Comparison of ENCODE assay signal across 18 cellular contexts in the genomic region with DNA sequence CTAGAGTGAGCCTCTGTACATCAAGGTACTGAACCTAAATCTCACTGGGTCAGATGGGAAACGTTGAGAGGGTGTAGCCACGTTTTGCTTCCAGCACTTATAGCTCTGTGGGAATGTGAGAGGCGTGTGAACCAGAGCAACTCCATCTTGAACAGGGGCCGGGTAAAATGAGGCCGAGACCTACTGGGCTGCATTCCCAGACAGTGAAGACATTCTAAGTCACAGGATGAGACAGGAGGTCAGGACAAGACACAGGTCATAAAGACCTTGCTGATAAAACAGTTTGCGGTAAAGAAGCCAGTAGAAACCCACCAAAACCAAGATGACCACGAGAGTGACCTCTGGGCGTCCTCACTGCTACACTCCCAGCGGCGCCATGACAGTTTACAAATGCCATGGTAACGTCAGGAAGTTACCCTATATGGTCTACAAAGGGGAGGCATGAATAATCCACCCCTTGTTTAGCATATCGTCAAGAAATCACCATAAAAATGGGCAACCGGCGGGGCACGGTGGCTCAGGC.
"Had no signal": no experiment of that assay in that cellular context is flagged by ENCODE, and none has a peak within 500 bp of the region (broad histone marks: within the 10 kb centered on the region; RNA-seq: fewer than 3 reads in every experiment).

No MANE protein-coding gene starts in this region.

- H3K27me3 Mint-ChIP-seq: T-cell had no signal

- H3K36me3 ChIP-seq: adrenal gland, left lung, ovary, sigmoid colon, suprapubic skin, WERI-Rb-1 had no signal

- H3K9me3 Mint-ChIP-seq: activated naive CD4-positive, alpha-beta T cell treated with anti-CD3 and anti-CD28 coated beads for 36 hours; activated T-helper 17 cell treated with anti-CD3 and anti-CD28 coated beads, Interleukin-2, amount 50 U/mL, for 72 hours; central memory CD8-positive, alpha-beta T cell; memory B cell had no signal

- H3K4me3 ChIP-seq: adrenal gland, left lung, ovary, sigmoid colon, suprapubic skin had no signal

- H3K27me3 ChIP-seq: adrenal gland, left lung, ovary, sigmoid colon, suprapubic skin had no signal

- H3K27ac Mint-ChIP-seq: activated naive CD4-positive, alpha-beta T cell treated with anti-CD3 and anti-CD28 coated beads for 36 hours; activated T-helper 17 cell treated with anti-CD3 and anti-CD28 coated beads, Interleukin-2, amount 50 U/mL, for 72 hours; memory B cell; nephron progenitor cell; T-cell had no signal

- H3K4me3 Mint-ChIP-seq: activated naive CD4-positive, alpha-beta T cell treated with anti-CD3 and anti-CD28 coated beads for 36 hours; activated T-helper 17 cell treated with anti-CD3 and anti-CD28 coated beads, Interleukin-2, amount 50 U/mL, for 72 hours; central memory CD8-positive, alpha-beta T cell; memory B cell; nephron progenitor cell; T-cell had no signal

- H3K27ac ChIP-seq: left lung, sigmoid colon, suprapubic skin had no signal

- ATAC-seq: activated T-helper 17 cell treated with anti-CD3 and anti-CD28 coated beads, Interleukin-2, amount 50 U/mL, for 72 hours; esophagus mucosa; left lung; T-cell had no signal

- H3K9me3 ChIP-seq: adrenal gland, left lung, ovary, sigmoid colon, suprapubic skin had no signal

- DNase-seq: activated CD4-positive, alpha-beta T cell treated with anti-CD3 and anti-CD28 coated beads for 48 hours; activated naive CD4-positive, alpha-beta T cell treated with anti-CD3 and anti-CD28 coated beads for 36 hours; activated T-cell treated with anti-CD3 and anti-CD28 coated beads for 4 hours; adrenal gland; glutamatergic neuron; left lung; nephron progenitor cell; ovary; sigmoid colon; stimulated activated CD4-positive, alpha-beta T cell treated with anti-CD3 and anti-CD28 coated beads, Interleukin-12 subunit alpha, Interleukin-12 subunit beta, amount 100 ng/mL, for 4 hours; stimulated activated naive CD4-positive, alpha-beta T cell treated with Interleukin-2 at 50 U/mL for 16 hours; T-cell; WERI-Rb-1 had no signal

- H3K36me3 Mint-ChIP-seq: memory B cell, T-cell had no signal
